ENCODE assay signal across 23 cellular contexts in genomic region chr15:42939841-42940240, GRCh38.
"Had no signal": no experiment of that assay in that cellular context is flagged by ENCODE, and none has a peak within 500 bp of the region (broad histone marks: within the 10 kb centered on the region; RNA-seq: fewer than 3 reads in every experiment).

No MANE protein-coding gene starts in this region.

- H3K27me3 ChIP-seq: adrenal gland had no signal

- FAIRE-seq: astrocyte, K562 had no signal

- DNase-seq: activated CD4-positive, alpha-beta T cell treated with anti-CD3 and anti-CD28 coated beads for 48 hours; activated CD4-positive, alpha-beta T cell treated with anti-CD3 and anti-CD28 coated beads, Interleukin-2, amount 50 U/mL, for 4 hours; activated CD4-positive, CD25-positive, alpha-beta regulatory T cell treated with anti-CD3 and anti-CD28 coated beads, Interleukin-2, amount 50 U/mL, for 72 hours; activated CD8-positive, alpha-beta memory T cell treated with anti-CD3 and anti-CD28 coated beads, Interleukin-2, amount 50 U/mL, for 48 hours; activated CD8-positive, alpha-beta T cell treated with anti-CD3 and anti-CD28 coated beads, Interleukin-2, amount 10 ng/mL, durations not matched to agents 7 days and 5 days; activated naive CD4-positive, alpha-beta T cell treated with anti-CD3 and anti-CD28 coated beads, Interleukin-2, amount 50 U/mL, for 16 hours; activated naive CD8-positive, alpha-beta T cell treated with anti-CD3 and anti-CD28 coated beads, Interleukin-2, amount 10 ng/mL, durations not matched to agents 7 days and 5 days; activated T-cell treated with anti-CD3 and anti-CD28 coated beads, Interleukin-2, amount 50 U/mL, for 1 hour; adrenal gland; Karpas-422; MM.1S; NCI-H1105; NCI-H1436; NCI-H1694 treated with DMSO at 0.1 percent for 48 hours; NCI-H2029 treated with DMSO at 0.1 percent for 48 hours; NCI-H510A treated with DMSO at 0.1 percent for 48 hours; NCI-H69; NK-92 treated with Interleukin-12 subunit alpha and Interleukin-12 subunit beta, amount 100 ng/mL, for 24 hours; OCI-M1; SHP77 had no signal

- H3K4me3 ChIP-seq: adrenal gland, K562 had no signal

- H3K27ac ChIP-seq: adrenal gland, RWPE1 had no signal

- H3K9me3 ChIP-seq: adrenal gland had no signal

- H3K4me1 ChIP-seq: adrenal gland had no signal
